In genomic region chrX:131828482-131828881, GRCh38 we compare ENCODE assay signal across 10 cellular contexts.
DNase-seq lines count a peak whose midpoint lies in the region; TF ChIP-seq lines count a peak whose summit lies in the region.
"Had no signal": no experiment of that assay in that cellular context is flagged by ENCODE, and none has a peak within 500 bp of the region (broad histone marks: within the 10 kb centered on the region; RNA-seq: fewer than 3 reads in every experiment).

No MANE protein-coding gene starts in this region.

- H3K36me3 ChIP-seq in skeletal muscle satellite cell (ENCODE audit: insufficient read depth, low read length) (no peaks in the 10 kb centered on the region), GM23248 (ENCODE audit: low read depth) (no peaks in the 10 kb centered on the region)

- peak overlapping the region; percentile 72 for H3K27ac Mint-ChIP-seq in activated naive CD4-positive, alpha-beta T cell treated with anti-CD3 and anti-CD28 coated beads, Interleukin-2, amount 10 ng/mL, durations not matched to agents 7 days and 5 days
- H3K27ac Mint-ChIP-seq in brain, result peak overlapping the region in 3 of 5 experiments; percentile 60 to 78 (median 73)

- H3K9ac ChIP-seq in skeletal muscle satellite cell (ENCODE audit: low read depth, low read length) (no peak overlapping the region), GM23248 (no peak overlapping the region)

- no peak overlapping the region for H2AFZ ChIP-seq in GM23248

- peaks cover 3% of the 10 kb centered on the region for H3K4me1 ChIP-seq in skeletal muscle satellite cell (ENCODE audit: control insufficient read depth, insufficient read depth, low read length)
- H3K4me1 ChIP-seq in GM23248 (ENCODE audit: insufficient read depth), result no peaks in the 10 kb centered on the region

- CTCF ChIA-PET in activated naive CD4-positive, alpha-beta T cell treated with anti-CD3 and anti-CD28 coated beads, Interleukin-2, amount 10 ng/mL, durations not matched to agents 7 days and 5 days (lab: Charles Lee), result interaction anchor here (0.7 to 3.6 kb wide), 16 partner anchors 9 to 1841 kb away, joined by 3 to 26 read pairs (median 4); no protein-coding TSS in a partner anchor

- H3K4me3 ChIP-seq in skeletal muscle satellite cell (ENCODE audit: low read length) (no peak overlapping the region), GM23248 (no peak overlapping the region)

- H3K36me3 Mint-ChIP-seq in activated naive CD4-positive, alpha-beta T cell treated with anti-CD3 and anti-CD28 coated beads, Interleukin-2, amount 10 ng/mL, durations not matched to agents 7 days and 5 days, result peaks cover 4% of the 10 kb centered on the region
- H3K36me3 Mint-ChIP-seq in brain, result peaks cover 14% of the 10 kb centered on the region

- TF ChIP-seq CTCF in brain (conservative IDR thresholded peaks at IDR 0.05), result no peak

- H3K4me3 Mint-ChIP-seq in activated naive CD4-positive, alpha-beta T cell treated with anti-CD3 and anti-CD28 coated beads, Interleukin-2, amount 10 ng/mL, durations not matched to agents 7 days and 5 days, result peak overlapping the region; percentile 67
- H3K4me3 Mint-ChIP-seq in brain, result peak overlapping the region; percentile 65 to 83 (median 78)

- H3F3A ChIP-seq in GM23248 (ENCODE audit: insufficient read depth), result no peaks in the 10 kb centered on the region

- no peak for DNase-seq in activated naive CD4-positive, alpha-beta T cell treated with anti-CD3 and anti-CD28 coated beads, Interleukin-2, amount 10 ng/mL, durations not matched to agents 7 days and 5 days
- no peak for DNase-seq in activated naive CD4-positive, alpha-beta T cell treated with anti-CD3 and anti-CD28 coated beads, Interleukin-2, amount 50 U/mL, for 16 hours
- peak; percentile 29 for DNase-seq in NCI-H1105 (lab: John Stamatoyannopoulos, UW)
- no peak for DNase-seq in amniotic stem cell (lab: John Stamatoyannopoulos, UW)
- DNase-seq in GM23248, result no peak
- DNase-seq in stimulated activated CD8-positive, alpha-beta memory T cell treated with anti-CD3 and anti-CD28 coated beads, Interleukin-4, amount 100 ng/mL, for 48 hours, result no peak
- DNase-seq: activated effector memory CD4-positive, alpha-beta T cell treated with anti-CD3 and anti-CD28 coated beads, Interleukin-2, amount 50 U/mL, for 16 hours; NCI-H1930 had no signal

- H3K9me3 ChIP-seq in skeletal muscle satellite cell (replicated peaks; ENCODE audit: low read length) (no peaks in the 10 kb centered on the region), GM23248 (ENCODE audit: low read depth) (no peaks in the 10 kb centered on the region)

- no peaks in the 10 kb centered on the region for H3K9me2 ChIP-seq in GM23248 (ENCODE audit: insufficient read depth)

- no peaks in the 10 kb centered on the region for H3K27me3 Mint-ChIP-seq in activated naive CD4-positive, alpha-beta T cell treated with anti-CD3 and anti-CD28 coated beads, Interleukin-2, amount 10 ng/mL, durations not matched to agents 7 days and 5 days
- peaks cover 7% of the 10 kb centered on the region for H3K27me3 Mint-ChIP-seq in brain

- H3K27ac ChIP-seq in GM23248, result no peak overlapping the region

- H3K4me1 Mint-ChIP-seq in activated naive CD4-positive, alpha-beta T cell treated with anti-CD3 and anti-CD28 coated beads, Interleukin-2, amount 10 ng/mL, durations not matched to agents 7 days and 5 days, result peaks cover 51% of the 10 kb centered on the region
- H3K4me1 Mint-ChIP-seq in brain, result peaks cover 38% of the 10 kb centered on the region

- no peaks in the 10 kb centered on the region for H3K79me2 ChIP-seq in GM23248 (ENCODE audit: insufficient read depth)

- H3K9me3 Mint-ChIP-seq in activated naive CD4-positive, alpha-beta T cell treated with anti-CD3 and anti-CD28 coated beads, Interleukin-2, amount 10 ng/mL, durations not matched to agents 7 days and 5 days, result no peaks in the 10 kb centered on the region
- no peaks in the 10 kb centered on the region for H3K9me3 Mint-ChIP-seq in brain

- peaks cover 10% of the 10 kb centered on the region for H3K27me3 ChIP-seq in skeletal muscle satellite cell (ENCODE audit: control insufficient read depth, insufficient read depth, low read length)
- no peaks in the 10 kb centered on the region for H3K27me3 ChIP-seq in GM23248 (replicated peaks; ENCODE audit: insufficient read depth)

- H3K4me2 ChIP-seq in skeletal muscle satellite cell (ENCODE audit: low read length), result peak overlapping the region; percentile 40
- H3K4me2 ChIP-seq in GM23248 (ENCODE audit: unreplicated experiment), result no peak overlapping the region

- H4K20me1 ChIP-seq in GM23248 (ENCODE audit: insufficient read depth), result no peaks in the 10 kb centered on the region

- in situ Hi-C loops in GM23248 (cut with MboI), result loop anchor here (25.0 kb wide), 1 partner anchor 784 kb away; no protein-coding TSS in a partner anchor
